29 cellular contexts compared by ENCODE assay signal in genomic region chr20:53530440-53530839, GRCh38.
"Had no signal": no experiment of that assay in that cellular context is flagged by ENCODE, and none has a peak within 500 bp of the region (broad histone marks: within the 10 kb centered on the region; RNA-seq: fewer than 3 reads in every experiment).

No MANE protein-coding gene starts in this region.

- ATAC-seq: activated CD4-positive, CD25-positive, alpha-beta regulatory T cell treated with anti-CD3 and anti-CD28 coated beads, Interleukin-2, amount 50 U/mL, for 24 hours; activated CD8-positive, alpha-beta T cell treated with anti-CD3 and anti-CD28 coated beads for 36 hours; activated T-cell treated with anti-CD3 and anti-CD28 coated beads, Interleukin-2, amount 50 U/mL, for 4 hours; activated T-helper 17 cell treated with anti-CD3 and anti-CD28 coated beads, Interleukin-2, amount 50 U/mL, for 72 hours; effector memory CD8-positive, alpha-beta T cell; foreskin keratinocyte; gastrocnemius medialis; heart left ventricle had no signal

- H3K9me3 Mint-ChIP-seq: activated T-cell treated with anti-CD3 and anti-CD28 coated beads, Interleukin-2, amount 50 U/mL, for 4 hours; activated T-helper 17 cell treated with anti-CD3 and anti-CD28 coated beads, Interleukin-2, amount 50 U/mL, for 72 hours; effector memory CD8-positive, alpha-beta T cell had no signal

- H3K4me1 Mint-ChIP-seq: activated T-helper 17 cell treated with anti-CD3 and anti-CD28 coated beads, Interleukin-2, amount 50 U/mL, for 72 hours had no signal

- H3K4me3 Mint-ChIP-seq: activated B cell treated with CpG ODN at 0.5 μM for 24 hours; activated CD8-positive, alpha-beta T cell treated with anti-CD3 and anti-CD28 coated beads for 36 hours; activated naive CD8-positive, alpha-beta T cell; activated T-cell treated with anti-CD3 and anti-CD28 coated beads, Interleukin-2, amount 50 U/mL, for 4 hours; activated T-helper 17 cell treated with anti-CD3 and anti-CD28 coated beads, Interleukin-2, amount 50 U/mL, for 72 hours; effector memory CD8-positive, alpha-beta T cell had no signal

- DNase-seq: activated B cell treated with CpG ODN at 0.5 μM for 24 hours; activated CD4-positive, alpha-beta T cell treated with anti-CD3 and anti-CD28 coated beads for 48 hours; activated CD4-positive, alpha-beta T cell treated with anti-CD3 and anti-CD28 coated beads, Interleukin-2, amount 50 U/mL, for 1 hour; activated CD4-positive, alpha-beta T cell treated with anti-CD3 and anti-CD28 coated beads, Interleukin-2, amount 50 U/mL, for 48 hours; activated CD8-positive, alpha-beta memory T cell treated with anti-CD3 and anti-CD28 coated beads for 24 hours; activated CD8-positive, alpha-beta T cell treated with anti-CD3 and anti-CD28 coated beads for 36 hours; activated effector memory CD4-positive, alpha-beta T cell treated with Interleukin-2 at 50 U/mL for 16 hours; activated gamma-delta T cell treated with Interleukin-2 at 50 U/mL for 16 hours; activated naive CD4-positive, alpha-beta T cell treated with anti-CD3 and anti-CD28 coated beads, Interleukin-2, amount 50 U/mL, for 16 hours; activated naive CD4-positive, alpha-beta T cell treated with Interleukin-2 at 50 U/mL for 16 hours; activated T-cell treated with anti-CD3 and anti-CD28 coated beads, Interleukin-2, amount 50 U/mL, for 4 hours; amniotic stem cell; anterior cingulate cortex; brain microvascular endothelial cell; cortex of kidney; dermis blood vessel endothelial cell; effector CD4-positive, alpha-beta T cell; effector memory CD8-positive, alpha-beta T cell; erythroblast; foreskin keratinocyte; gastrocnemius medialis; glutamatergic neuron; heart left ventricle; T-helper 2 cell; WERI-Rb-1 had no signal

- H3K36me3 ChIP-seq: brain microvascular endothelial cell, esophagus muscularis mucosa, gastrocnemius medialis, heart left ventricle, WERI-Rb-1 had no signal

- H3K27me3 Mint-ChIP-seq: activated B cell treated with CpG ODN at 0.5 μM for 24 hours; activated CD8-positive, alpha-beta T cell treated with anti-CD3 and anti-CD28 coated beads for 36 hours; activated naive CD8-positive, alpha-beta T cell; activated T-helper 17 cell treated with anti-CD3 and anti-CD28 coated beads, Interleukin-2, amount 50 U/mL, for 72 hours had no signal

- H3K4me3 ChIP-seq: esophagus muscularis mucosa, gastrocnemius medialis, heart left ventricle had no signal

- H3K27me3 ChIP-seq: brain microvascular endothelial cell, foreskin keratinocyte, gastrocnemius medialis, heart left ventricle had no signal

- H3K9me3 ChIP-seq: esophagus muscularis mucosa, gastrocnemius medialis, heart left ventricle had no signal

- H3K4me1 ChIP-seq: esophagus muscularis mucosa, foreskin keratinocyte, gastrocnemius medialis had no signal

- H3K27ac ChIP-seq: brain microvascular endothelial cell, esophagus muscularis mucosa, foreskin keratinocyte, gastrocnemius medialis, heart left ventricle, WERI-Rb-1 had no signal

- H3K27ac Mint-ChIP-seq: activated B cell treated with CpG ODN at 0.5 μM for 24 hours; activated CD8-positive, alpha-beta T cell treated with anti-CD3 and anti-CD28 coated beads for 36 hours; activated naive CD8-positive, alpha-beta T cell; activated T-helper 17 cell treated with anti-CD3 and anti-CD28 coated beads, Interleukin-2, amount 50 U/mL, for 72 hours; effector memory CD8-positive, alpha-beta T cell had no signal
